In genomic region chr3:38361496-38361895, GRCh38 we compare ENCODE assay signal across 23 cellular contexts.
"Had no signal": no experiment of that assay in that cellular context is flagged by ENCODE, and none has a peak within 500 bp of the region (broad histone marks: within the 10 kb centered on the region; RNA-seq: fewer than 3 reads in every experiment).

No MANE protein-coding gene starts in this region.

- H3K9me3 Mint-ChIP-seq: natural killer cell; nephron; neural progenitor cell; stimulated activated effector memory CD8-positive, alpha-beta T cell treated with anti-CD3 and anti-CD28 coated beads, Interleukin-12 subunit alpha, Interleukin-12 subunit beta, amount 100 ng/mL, for 72 hours; stimulated activated naive B cell treated with anti-CD40 and anti-IgM and Interleukin-4, amounts not matched to agents 10 μg/mL and 1 μg/mL and 100 μg/mL, for 72 hours; stimulated activated naive CD8-positive, alpha-beta T cell treated with anti-CD3 and anti-CD28 coated beads, Interleukin-15, Interleukin-2, amounts not matched to agents 100 ng/mL and 50 ng/mL, for 24 hours had no signal

- DNase-seq: natural killer cell; occipital lobe; ovary; psoas muscle; right cardiac atrium; right lobe of liver; sigmoid colon; small intestine; stimulated activated CD4-positive, alpha-beta T cell treated with anti-CD3 and anti-CD28 coated beads, Interleukin-15, amount 100 ng/mL, for 24 hours; stimulated activated CD4-positive, alpha-beta T cell treated with anti-CD3 and anti-CD28 coated beads, Interleukin-2, amount 100 ng/mL, for 24 hours; stimulated activated CD4-positive, alpha-beta T cell treated with anti-CD3 and anti-CD28 coated beads, Interleukin-2, amount 100 ng/mL, for 48 hours; stimulated activated CD4-positive, alpha-beta T cell treated with anti-CD3 and anti-CD28 coated beads, Interleukin-4, amount 100 ng/mL, for 24 hours; stimulated activated naive B cell treated with anti-CD40 and anti-IgM and Interleukin-4, amounts not matched to agents 10 μg/mL and 1 μg/mL and 100 μg/mL, for 72 hours; stimulated activated naive CD4-positive, alpha-beta T cell treated with Interleukin-2 at 50 U/mL for 16 hours; stomach; thyroid gland; trophoblast cell; upper lobe of left lung had no signal

- H3K27ac Mint-ChIP-seq: natural killer cell; nephron; neural progenitor cell; progenitor cell of endocrine pancreas; stimulated activated effector memory CD8-positive, alpha-beta T cell treated with anti-CD3 and anti-CD28 coated beads, Interleukin-12 subunit alpha, Interleukin-12 subunit beta, amount 100 ng/mL, for 72 hours; stimulated activated naive B cell treated with anti-CD40 and anti-IgM and Interleukin-4, amounts not matched to agents 10 μg/mL and 1 μg/mL and 100 μg/mL, for 72 hours; stimulated activated naive CD8-positive, alpha-beta T cell treated with anti-CD3 and anti-CD28 coated beads, Interleukin-15, Interleukin-2, amounts not matched to agents 100 ng/mL and 50 ng/mL, for 24 hours had no signal

- ATAC-seq: natural killer cell; psoas muscle; right cardiac atrium; stimulated activated effector memory CD8-positive, alpha-beta T cell treated with anti-CD3 and anti-CD28 coated beads, Interleukin-12 subunit alpha, Interleukin-12 subunit beta, amount 100 ng/mL, for 72 hours; stimulated activated naive B cell treated with anti-CD40 and anti-IgM and Interleukin-4, amounts not matched to agents 10 μg/mL and 1 μg/mL and 100 μg/mL, for 72 hours had no signal

- H3K4me1 Mint-ChIP-seq: nephron; neural progenitor cell; stimulated activated naive B cell treated with anti-CD40 and anti-IgM and Interleukin-4, amounts not matched to agents 10 μg/mL and 1 μg/mL and 100 μg/mL, for 72 hours had no signal

- H3K36me3 Mint-ChIP-seq: natural killer cell had no signal

- H3K4me3 Mint-ChIP-seq: natural killer cell; nephron; neural progenitor cell; stimulated activated effector memory CD8-positive, alpha-beta T cell treated with anti-CD3 and anti-CD28 coated beads, Interleukin-12 subunit alpha, Interleukin-12 subunit beta, amount 100 ng/mL, for 72 hours; stimulated activated naive B cell treated with anti-CD40 and anti-IgM and Interleukin-4, amounts not matched to agents 10 μg/mL and 1 μg/mL and 100 μg/mL, for 72 hours; stimulated activated naive CD8-positive, alpha-beta T cell treated with anti-CD3 and anti-CD28 coated beads, Interleukin-15, Interleukin-2, amounts not matched to agents 100 ng/mL and 50 ng/mL, for 24 hours had no signal

- H3K27me3 Mint-ChIP-seq: progenitor cell of endocrine pancreas; stimulated activated naive B cell treated with anti-CD40 and anti-IgM and Interleukin-4, amounts not matched to agents 10 μg/mL and 1 μg/mL and 100 μg/mL, for 72 hours; stimulated activated naive CD8-positive, alpha-beta T cell treated with anti-CD3 and anti-CD28 coated beads, Interleukin-15, Interleukin-2, amounts not matched to agents 100 ng/mL and 50 ng/mL, for 24 hours had no signal
